Comparison of ENCODE assay signal across 8 cellular contexts in the genomic region with DNA sequence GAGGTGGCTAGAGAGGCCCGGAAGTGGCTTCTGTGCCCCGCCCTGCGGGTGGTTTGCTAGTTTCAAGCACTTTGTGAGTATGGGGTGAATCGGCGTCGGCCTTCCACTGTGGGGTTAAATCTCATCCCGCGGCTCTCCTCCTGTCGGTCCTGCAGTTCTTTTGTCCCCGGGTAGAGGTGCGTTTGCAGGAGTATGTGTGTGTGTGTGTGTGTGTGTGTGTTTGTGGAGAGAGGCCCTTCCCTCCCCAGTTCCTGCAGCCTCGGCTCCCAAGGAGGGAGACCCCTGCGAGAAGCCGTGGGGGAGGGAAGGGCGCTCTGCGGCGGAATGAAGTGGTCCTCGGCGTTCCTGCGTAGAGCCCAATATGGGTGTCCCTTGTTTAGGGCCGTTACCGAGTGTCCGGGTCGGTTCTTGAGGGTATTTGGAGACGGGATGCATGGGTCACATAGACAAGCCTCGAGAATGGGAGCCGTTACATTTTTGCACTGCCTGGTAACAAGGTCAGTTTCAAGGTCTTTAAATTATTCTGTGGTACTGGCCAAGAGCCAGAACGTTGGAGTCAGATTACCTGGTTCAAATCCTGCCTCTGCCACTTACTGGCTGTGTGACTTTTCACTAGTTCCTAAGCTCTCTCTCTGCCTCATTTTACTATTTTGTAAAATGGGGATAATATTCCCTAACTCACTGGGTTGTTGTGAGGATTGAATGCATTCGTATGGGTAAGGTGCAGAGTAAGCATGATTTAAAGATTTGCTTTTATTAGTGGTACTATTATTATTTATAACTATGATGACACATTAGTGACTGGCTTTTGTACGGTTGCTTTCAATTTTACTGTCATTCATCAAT. TPM values are rescaled to one million over a fixed set of nuclear protein-coding genes. Genes with fewer than 3 reads are reported as not detected.
DNase-seq lines count a peak whose midpoint lies in the region; TF ChIP-seq lines count a peak whose summit lies in the region.

Gene ZKSCAN3, plus strand, starts transcription at position 56 of the 846 bp plus-strand sequence. CDS start 9,640 bp downstream, outside the sequence.

- TF ChIP-seq EP300 in SK-N-SH (IDR thresholded peaks at IDR 0.05; ENCODE audit: borderline replicate concordance in 1 of 2, low read depth in 1 of 2, low read length in 1 of 2): no peak

- WGBS in H9 (ENCODE audit: extremely low coverage, insufficient read length, low lambda C conversion rate): no CpG with 5 or more reads among the region's 30 CpGs
- WGBS in SK-N-SH (ENCODE audit: low lambda C conversion rate): 1% methylated on average over 24 of the region's 30 CpGs
- WGBS in thymus: 4% methylated on average over 30 of the region's 30 CpGs

- H2BK12ac ChIP-seq in H9 (ENCODE audit: insufficient read length, low read depth, low read length): no peak within 1 kb of the TSS

- H4K5ac ChIP-seq in H9 (ENCODE audit: insufficient read length, low read depth, low read length): peak within 1 kb of the TSS; percentile 94

- no peak for TF ChIP-seq CTCF in GM06990 (IDR thresholded peaks at IDR 0.05; ENCODE audit: insufficient read depth, low read length, poor library complexity, severe bottlenecking)
- no peak for TF ChIP-seq CTCF in H9 (conservative IDR thresholded peaks at IDR 0.05)
- TF ChIP-seq CTCF in MM.1S (IDR thresholded peaks at IDR 0.05; ENCODE audit: low read length): no peak
- no peak for TF ChIP-seq CTCF in SK-N-SH (IDR thresholded peaks at IDR 0.05)
- TF ChIP-seq CTCF in osteocyte (IDR thresholded peaks at IDR 0.05): no peak

- H3K4me1 ChIP-seq in H9 (ENCODE audit: insufficient read depth, low read length) (peaks cover 3% of the 10 kb centered on the region; the same call in 1 of the 2 replicates), MM.1S (ENCODE audit: low read length) (peaks cover 3% of the 10 kb centered on the region; the same call in 1 of the 2 replicates), SK-N-SH (ENCODE audit: control insufficient read depth in 1 of 2, insufficient read depth in 2 of 2, low read depth in 1 of 2, low read length in 1 of 2) (peaks cover under 1 to 9% of the 10 kb centered on the region in 2 experiments; a peak in 3 of 4 replicates), thymus (ENCODE audit: control insufficient read depth, insufficient read depth, low read length) (peaks cover 10% of the 10 kb centered on the region)

- H3K23ac ChIP-seq in H9 (ENCODE audit: insufficient read length, low read depth, low read length): no peak within 1 kb of the TSS

- H3K27ac ChIP-seq in H9 (ENCODE audit: insufficient read length, low read depth, low read length) (peak within 1 kb of the TSS; percentile 70), MM.1S (ENCODE audit: low read length) (peak within 1 kb of the TSS; percentile 19; the same call in 1 of the 2 replicates), SK-N-SH (ENCODE audit: low read depth in 2 of 2, low read length in 1 of 2) (peak within 1 kb of the TSS; percentile 49 to 83), thymus (ENCODE audit: low read depth) (peak within 1 kb of the TSS; percentile 82)

- H2BK5ac ChIP-seq in H9 (ENCODE audit: insufficient read length, low read length): no peak within 1 kb of the TSS

- H3K4ac ChIP-seq in H9 (ENCODE audit: low read depth, low read length): no peak within 1 kb of the TSS

- H2BK120ac ChIP-seq in H9 (ENCODE audit: low read depth, low read length, poor library complexity, severe bottlenecking): no peak within 1 kb of the TSS

- peak within 1 kb of the TSS; percentile 95 for H3K18ac ChIP-seq in H9 (ENCODE audit: insufficient read length, low read depth, low read length)

- no peak within 1 kb of the TSS for H2AK5ac ChIP-seq in H9 (ENCODE audit: insufficient read length, low read length)

- peak within 1 kb of the TSS; percentile 86 for H2AFZ ChIP-seq in H9 (ENCODE audit: low read length)
- H2AFZ ChIP-seq in MM.1S (ENCODE audit: low read length): peak within 1 kb of the TSS; percentile 92
- H2AFZ ChIP-seq in SK-N-SH (ENCODE audit: low read depth): peak within 1 kb of the TSS; percentile 98

- no peak within 1 kb of the TSS for H2BK20ac ChIP-seq in H9 (ENCODE audit: low read depth, low read length, poor library complexity, severe bottlenecking)

- H3K4me1 Mint-ChIP-seq in H9: peaks cover 13 to 18% of the 10 kb centered on the region in 2 experiments
- H3K4me1 Mint-ChIP-seq in activated naive CD4-positive, alpha-beta T cell treated with anti-CD3 and anti-CD28 coated beads, Interleukin-2, amount 50 U/mL, for 24 hours: peaks cover 43% of the 10 kb centered on the region
- peaks cover 29% of the 10 kb centered on the region for H3K4me1 Mint-ChIP-seq in osteocyte (ENCODE audit: unreplicated experiment)

- H3K9ac ChIP-seq in H9 (ENCODE audit: extremely low read depth, insufficient read length, low read length): peak within 1 kb of the TSS; percentile 96
- peak within 1 kb of the TSS; percentile 63 for H3K9ac ChIP-seq in MM.1S (ENCODE audit: low read length)
- peak within 1 kb of the TSS; percentile 73 for H3K9ac ChIP-seq in SK-N-SH

- DNase-seq in GM06990 (ENCODE audit: extremely low read depth, insufficient read length) (peak; percentile 81), H9 (peak; percentile 83), MM.1S (peak; percentile 87), SK-N-SH (peak; percentile 79), head of caudate nucleus (peak; percentile 81 to 97 (median 91)), osteocyte (ENCODE audit: extremely low spot score, unreplicated experiment) (no peak)

- H3K23me2 ChIP-seq in H9 (ENCODE audit: insufficient read length, low read depth, low read length, poor library complexity, severe bottlenecking): peaks cover 8% of the 10 kb centered on the region

- peaks cover 10 to 17% (median 16%) of the 10 kb centered on the region in 3 experiments for H3K36me3 Mint-ChIP-seq in H9 (ENCODE audit: insufficient read depth in 1 of 3, low read depth in 3 of 3)
- H3K36me3 Mint-ChIP-seq in activated naive CD4-positive, alpha-beta T cell treated with anti-CD3 and anti-CD28 coated beads, Interleukin-2, amount 50 U/mL, for 24 hours: peaks cover 2% of the 10 kb centered on the region
- H3K36me3 Mint-ChIP-seq in osteocyte (ENCODE audit: unreplicated experiment): no peaks in the 10 kb centered on the region

- H3K56ac ChIP-seq in H9 (ENCODE audit: insufficient read length, low read depth, low read length): no peak within 1 kb of the TSS

- H3K9me2 ChIP-seq in MM.1S (replicated peaks; ENCODE audit: insufficient read depth, low read length) (no peaks in the 10 kb centered on the region), SK-N-SH (no peaks in the 10 kb centered on the region)

- no peak within 1 kb of the TSS for H4K8ac ChIP-seq in H9 (replicated peaks; ENCODE audit: insufficient read length, low read depth, low read length)

- no peak within 1 kb of the TSS for H4K91ac ChIP-seq in H9 (ENCODE audit: insufficient read length, low read depth, low read length)

- CTCF ChIA-PET in SK-N-SH (lab: Yijun Ruan, JAX): interaction anchor here (0.7 to 2.5 kb wide), 3 partner anchors 12 to 193 kb away, joined by 3 to 5 read pairs (median 4); partner anchors contain the start of gene PGBD1

- intact Hi-C loops in head of caudate nucleus (cut with DNase I): loop anchor here (10.0 kb wide), 2 partner anchors 95 to 215 kb away; partner anchors contain the start of genes NKAPL and ZKSCAN4

- H3K4me3 Mint-ChIP-seq in H9: peak within 1 kb of the TSS; percentile 97 to 100
- H3K4me3 Mint-ChIP-seq in activated naive CD4-positive, alpha-beta T cell treated with anti-CD3 and anti-CD28 coated beads, Interleukin-2, amount 50 U/mL, for 24 hours: peak within 1 kb of the TSS; percentile 97
- H3K4me3 Mint-ChIP-seq in osteocyte (ENCODE audit: unreplicated experiment): peak within 1 kb of the TSS; percentile 95

- POLR2A ChIA-PET in SK-N-SH (lab: Yijun Ruan, JAX): interaction anchor here (0.9 to 1.4 kb wide), 5 partner anchors 9 to 208 kb away, joined by 3 to 10 read pairs (median 5); partner anchors contain the start of genes PGBD1, ZKSCAN8 and ZSCAN26

- H3K79me2 ChIP-seq in H9 (ENCODE audit: insufficient read depth, low read length) (peaks cover 3% of the 10 kb centered on the region; the same call in 1 of the 2 replicates), MM.1S (ENCODE audit: low read length) (peaks cover 14% of the 10 kb centered on the region), SK-N-SH (ENCODE audit: insufficient read depth) (peaks cover 40% of the 10 kb centered on the region)

- H3K9me3 ChIP-seq in H9 (ENCODE audit: control insufficient read depth, low read depth, low read length) (no peaks in the 10 kb centered on the region), MM.1S (replicated peaks; ENCODE audit: insufficient read depth, low read length) (no peaks in the 10 kb centered on the region), SK-N-SH (no peaks in the 10 kb centered on the region), thymus (ENCODE audit: control insufficient read depth) (no peaks in the 10 kb centered on the region)

- H4K20me1 ChIP-seq in H9 (ENCODE audit: control insufficient read depth, insufficient read depth, insufficient read length): no peaks in the 10 kb centered on the region
- H4K20me1 ChIP-seq in MM.1S (ENCODE audit: insufficient read depth, low read length): no peaks in the 10 kb centered on the region
- no peaks in the 10 kb centered on the region for H4K20me1 ChIP-seq in SK-N-SH (ENCODE audit: insufficient read depth)

- H3K14ac ChIP-seq in H9 (ENCODE audit: insufficient read depth, low read length): peak within 1 kb of the TSS; percentile 85

- peak within 1 kb of the TSS; percentile 70 for H3K4me3 ChIP-seq in GM06990 (replicated peaks; ENCODE audit: low read depth, low read length)
- peak within 1 kb of the TSS; percentile 85 for H3K4me3 ChIP-seq in MM.1S (ENCODE audit: low read length)
- H3K4me3 ChIP-seq in SK-N-SH (ENCODE audit: low read depth in 2 of 2, low read length in 1 of 2): peak within 1 kb of the TSS; percentile 89 to 92
- H3K4me3 ChIP-seq in thymus (ENCODE audit: low read length): peak within 1 kb of the TSS; percentile 88

- no peak; the same call in none of the 2 replicates for TF ChIP-seq RAD21 in SK-N-SH (IDR thresholded peaks at IDR 0.05; ENCODE audit: low read length)

- peaks cover 15% of the 10 kb centered on the region for H3K27me3 Mint-ChIP-seq in H9 (ENCODE audit: low read depth)
- peaks cover 2% of the 10 kb centered on the region for H3K27me3 Mint-ChIP-seq in activated naive CD4-positive, alpha-beta T cell treated with anti-CD3 and anti-CD28 coated beads, Interleukin-2, amount 50 U/mL, for 24 hours
- peaks cover 29% of the 10 kb centered on the region for H3K27me3 Mint-ChIP-seq in osteocyte (ENCODE audit: unreplicated experiment)

- no peaks in the 10 kb centered on the region for H3F3A ChIP-seq in MM.1S (ENCODE audit: insufficient read depth, low read length)
- H3F3A ChIP-seq in SK-N-SH (replicated peaks; ENCODE audit: insufficient read depth): peaks cover 4% of the 10 kb centered on the region

- peak within 1 kb of the TSS; percentile 96 to 99 (median 98) for H3K27ac Mint-ChIP-seq in H9
- H3K27ac Mint-ChIP-seq in activated naive CD4-positive, alpha-beta T cell treated with anti-CD3 and anti-CD28 coated beads, Interleukin-2, amount 50 U/mL, for 24 hours: peak within 1 kb of the TSS; percentile 93
- peak within 1 kb of the TSS; percentile 89 for H3K27ac Mint-ChIP-seq in osteocyte (ENCODE audit: unreplicated experiment)

- H2BK15ac ChIP-seq in H9 (ENCODE audit: low read depth, low read length): no peak within 1 kb of the TSS

- H3K4me2 ChIP-seq in H9 (ENCODE audit: insufficient read depth, insufficient read length, low read length): peak within 1 kb of the TSS; percentile 95
- peak within 1 kb of the TSS; percentile 85 for H3K4me2 ChIP-seq in MM.1S (ENCODE audit: low read depth, low read length)
- peak within 1 kb of the TSS; percentile 76 for H3K4me2 ChIP-seq in SK-N-SH

- peaks cover 4 to 8% of the 10 kb centered on the region in 2 experiments; a peak in 4 of 5 replicates for H3K9me3 Mint-ChIP-seq in H9
- no peaks in the 10 kb centered on the region for H3K9me3 Mint-ChIP-seq in activated naive CD4-positive, alpha-beta T cell treated with anti-CD3 and anti-CD28 coated beads, Interleukin-2, amount 50 U/mL, for 24 hours
- H3K9me3 Mint-ChIP-seq in osteocyte (ENCODE audit: unreplicated experiment): no peaks in the 10 kb centered on the region

- H3T11ph ChIP-seq in H9 (ENCODE audit: low read length): no peak within 1 kb of the TSS

- H3K27me3 ChIP-seq in GM06990 (replicated peaks; ENCODE audit: control insufficient read depth, insufficient read depth, low read length) (no peaks in the 10 kb centered on the region), H9 (ENCODE audit: insufficient read depth, low read length) (no peaks in the 10 kb centered on the region; the same call in 1 of the 2 replicates), MM.1S (replicated peaks; ENCODE audit: insufficient read depth, low read length) (peaks cover 4% of the 10 kb centered on the region; the same call in 1 of the 2 replicates), SK-N-SH (ENCODE audit: insufficient read depth) (peaks cover 6% of the 10 kb centered on the region; the same call in 1 of the 2 replicates), thymus (ENCODE audit: control insufficient read depth, insufficient read depth) (no peaks in the 10 kb centered on the region)

- no peaks in the 10 kb centered on the region for H3K36me3 ChIP-seq in GM06990 (ENCODE audit: control insufficient read depth, insufficient read depth, low read length)
- no peaks in the 10 kb centered on the region for H3K36me3 ChIP-seq in MM.1S (replicated peaks; ENCODE audit: insufficient read depth, low read length)
- no peaks in the 10 kb centered on the region for H3K36me3 ChIP-seq in SK-N-SH (replicated peaks in 1 of 2; ENCODE audit: control insufficient read depth in 1 of 2, insufficient read depth in 2 of 2, low read length in 1 of 2)
- H3K36me3 ChIP-seq in thymus (ENCODE audit: control insufficient read depth, insufficient read depth): no peaks in the 10 kb centered on the region

- H3K79me1 ChIP-seq in H9 (ENCODE audit: insufficient read depth, low read depth, low read length, poor library complexity, severe bottlenecking): peaks cover 6% of the 10 kb centered on the region

RNA-seq across cellular contexts. Expression of gene ZKSCAN3, which starts in this region (rescaled TPM):
- total RNA-seq in H9 (2021) (7.3 and 8.7 TPM in 2 replicates), osteocyte (6.2 and 7.3 TPM in 2 replicates)
- polyA plus RNA-seq in SK-N-SH (2012; rRNA removed) (2.6 and 3.0 TPM in 2 replicates), thymus (3.2 TPM)
- polyA plus RNA-seq in SK-N-SH (2012; cell fraction: cytosol; rRNA removed): 2.6 and 2.7 TPM in 2 replicates
- polyA plus RNA-seq in SK-N-SH (2012; cell fraction: nucleus; rRNA removed): 3.5 and 4.6 TPM in 2 replicates

Comparison
In these comparisons a context has a peak if more than half of its experiments do, and no peak if none do; other contexts are left out.
1. H3K27ac ChIP-seq: peak in every context shown above with its lines; median percentile 82 in thymus; 70 in H9; 66 in SK-N-SH; 19 in MM.1S.